Comparison of ENCODE assay signal across 20 cellular contexts in genomic region chr18:30644158-30644557, GRCh38.
DNase-seq lines count a peak whose midpoint lies in the region; ATAC-seq, FAIRE-seq and TF ChIP-seq lines count a peak whose summit lies in the region.
"Had no signal": no experiment of that assay in that cellular context is flagged by ENCODE, and none has a peak within 500 bp of the region (broad histone marks: within the 10 kb centered on the region; RNA-seq: fewer than 3 reads in every experiment).

No MANE protein-coding gene starts in this region.

- H3K79me2 ChIP-seq in HepG2 (ENCODE audit: insufficient read depth, low read length), result no peaks in the 10 kb centered on the region

- H4K20me1 ChIP-seq in HepG2 (ENCODE audit: insufficient read depth, low read length), result no peaks in the 10 kb centered on the region
- H4K20me1 ChIP-seq in IMR-90 (ENCODE audit: insufficient read depth, low read length), result no peaks in the 10 kb centered on the region
- H4K20me1 ChIP-seq: BLaER1 had no signal

- H2BK120ac ChIP-seq in IMR-90 (ENCODE audit: low read depth, low read length), result no peak overlapping the region

- BruUV-seq in HepG2 (replicated peaks; lab: Mats Ljungman, UMichigan), result no TSS peak
- BruUV-seq in IMR-90 (replicated peaks; lab: Mats Ljungman, UMichigan), result no TSS peak

- H3K27me3 ChIP-seq in HepG2 (ENCODE audit: control insufficient read depth in 1 of 2, insufficient read depth in 2 of 2, low read length in 2 of 2), result no peaks in the 10 kb centered on the region
- H3K27me3 ChIP-seq in right lobe of liver, result no peaks in the 10 kb centered on the region
- H3K27me3 ChIP-seq in IMR-90 (ENCODE audit: control insufficient read depth, insufficient read depth, low read length), result no peaks in the 10 kb centered on the region
- H3K27me3 ChIP-seq: BE2C, BLaER1 had no signal

- no peak overlapping the region for H2BK5ac ChIP-seq in IMR-90 (ENCODE audit: low read depth, low read length, poor library complexity, severe bottlenecking)

- H3K27ac ChIP-seq in HepG2 (ENCODE audit: extremely low read length, insufficient read depth, low read length), result no peak overlapping the region
- H3K27ac ChIP-seq in right lobe of liver, result no peak overlapping the region
- H3K27ac ChIP-seq in IMR-90 (ENCODE audit: insufficient read depth, low read length), result no peak overlapping the region
- H3K27ac ChIP-seq: 22Rv1, BLaER1 had no signal

- no peak overlapping the region for H4K5ac ChIP-seq in IMR-90 (ENCODE audit: low read depth, low read length)

- no peak overlapping the region for H2BK20ac ChIP-seq in IMR-90 (ENCODE audit: low read depth, low read length)

- TF ChIP-seq EP300 in HepG2 (IDR thresholded peaks at IDR 0.05; ENCODE audit: low read depth in 2 of 2, low read length in 2 of 2) (no peak), HepG2 (CRISPR knock-in tag; IDR thresholded peaks at IDR 0.05; ENCODE audit: borderline replicate concordance) (no peak)

- DNase-seq in HepG2 (ENCODE audit: low spot score), result no peak
- no peak for DNase-seq in right lobe of liver
- no peak for DNase-seq in IMR-90
- peak; percentile 54 for DNase-seq in foreskin melanocyte
- DNase-seq in cardiac septum (ENCODE audit: low spot score), result no peak
- DNase-seq: ACHN; BE2C; C1 segment of cervical spinal cord; CD4-positive, alpha-beta memory T cell; CD4-positive, CD25-positive, alpha-beta regulatory T cell; CD8-positive, alpha-beta memory T cell; COR-L47; DMS79 treated with DMSO at 0.1 percent for 48 hours; GF-D8 had no signal

- no peak overlapping the region for H3K14ac ChIP-seq in IMR-90 (replicated peaks; ENCODE audit: low read depth, low read length)

- no peaks in the 10 kb centered on the region for H3K9me3 ChIP-seq in HepG2 (ENCODE audit: low read length)
- no peaks in the 10 kb centered on the region for H3K9me3 ChIP-seq in right lobe of liver
- 0 out of 2 replicates have a peak, but pooled peaks cover 4% of the 10 kb centered on the region for H3K9me3 ChIP-seq in IMR-90 (ENCODE audit: control insufficient read depth, insufficient read depth, low read length)
- H3K9me3 ChIP-seq: BE2C, BLaER1 had no signal

- TF ChIP-seq POLR2A in HepG2 (IDR thresholded peaks at IDR 0.05; ENCODE audit: insufficient read depth in 1 of 2, low read depth in 2 of 2, low read length in 2 of 2) (no peak), right lobe of liver (IDR thresholded peaks at IDR 0.05) (no peak), IMR-90 (IDR thresholded peaks at IDR 0.05; ENCODE audit: low read depth, low read length) (no peak)

- no peak overlapping the region for H3K23ac ChIP-seq in IMR-90 (ENCODE audit: low read depth, low read length)

- H2AK9ac ChIP-seq in IMR-90 (replicated peaks; ENCODE audit: low read depth, low read length, poor library complexity), result no peak overlapping the region

- TF ChIP-seq CTCF in HepG2 (CRISPR knock-in tag; IDR thresholded peaks at IDR 0.05) (no peak), right lobe of liver (IDR thresholded peaks at IDR 0.05) (no peak), IMR-90 (conservative IDR thresholded peaks at IDR 0.05; ENCODE audit: low read depth, low read length) (no peak)

- no peak overlapping the region for H3K18ac ChIP-seq in IMR-90 (ENCODE audit: low read depth, low read length)

- no peak overlapping the region for H3K9ac ChIP-seq in HepG2 (ENCODE audit: insufficient read depth, low read depth, low read length)
- H3K9ac ChIP-seq in IMR-90 (ENCODE audit: low read depth, low read length), result no peak overlapping the region
- H3K9ac ChIP-seq: BLaER1 had no signal

- no peak overlapping the region for H2BK15ac ChIP-seq in IMR-90 (ENCODE audit: low read depth, low read length)

- H3K4ac ChIP-seq in IMR-90 (ENCODE audit: low read depth, low read length), result no peak overlapping the region

- dilution Hi-C loops in IMR-90 (cut with HindIII; ENCODE audit: low sequenced_read_pairs, unreplicated experiment), result no loop called here

- in situ Hi-C loops in HepG2 (cut with HindIII; ENCODE audit: extremely low pct_ligation_motif_present, low pct_unique_long_range_greater_than_20kb), result no loop called here
- in situ Hi-C loops in IMR-90 (cut with MboI; ENCODE audit: low sequenced_read_pairs), result no loop called here

- ATAC-seq in HepG2 (no peak), right lobe of liver (no peak), IMR-90 (ENCODE audit: low read depth) (no peak), HG02870 (IDR thresholded peaks at IDR 0.05; ENCODE audit: unreplicated experiment) (no peak)

- no peak overlapping the region for H2AFZ ChIP-seq in HepG2 (ENCODE audit: low read length)
- H2AFZ ChIP-seq in IMR-90 (replicated peaks; ENCODE audit: low read length, poor library complexity), result no peak overlapping the region

- H3K36me3 ChIP-seq in HepG2 (replicated peaks in 1 of 2; ENCODE audit: control insufficient read depth in 1 of 2, insufficient read depth in 2 of 2, low read length in 2 of 2), result no peaks in the 10 kb centered on the region
- no peaks in the 10 kb centered on the region for H3K36me3 ChIP-seq in right lobe of liver
- no peaks in the 10 kb centered on the region for H3K36me3 ChIP-seq in IMR-90 (ENCODE audit: control insufficient read depth, insufficient read depth, low read length)
- H3K36me3 ChIP-seq: BE2C, BLaER1 had no signal

- H3K9me1 ChIP-seq in IMR-90 (ENCODE audit: insufficient read depth, low read length), result no peaks in the 10 kb centered on the region

- no peaks in the 10 kb centered on the region for H3K79me1 ChIP-seq in IMR-90 (ENCODE audit: low read depth in 1 of 2, low read length in 2 of 2)

- TF ChIP-seq RAD21 in HepG2 (CRISPR knock-in tag; IDR thresholded peaks at IDR 0.05), result no peak
- no peak for TF ChIP-seq RAD21 in IMR-90 (IDR thresholded peaks at IDR 0.05; ENCODE audit: low read length)

- POLR2A ChIA-PET in HepG2 (lab: Yijun Ruan, JAX) (no interaction called here), IMR-90 (lab: Charles Lee; ENCODE audit: unreplicated experiment) (no interaction called here)

- FAIRE-seq in HepG2 (lab: Jason Lieb, UNC), result no peak
- FAIRE-seq: G401.6, GM12891, GM19239 had no signal

- no peak overlapping the region for H4K91ac ChIP-seq in IMR-90 (ENCODE audit: insufficient read depth, low read depth, low read length)

- H3K4me2 ChIP-seq in HepG2 (ENCODE audit: low read depth, low read length) (no peak overlapping the region), IMR-90 (ENCODE audit: low read depth, low read length) (no peak overlapping the region)
- H3K4me2 ChIP-seq: BLaER1 had no signal

- no peak overlapping the region for H3K4me3 ChIP-seq in HepG2 (replicated peaks in 1 of 3; ENCODE audit: insufficient read depth in 1 of 3, low read depth in 2 of 3, low read length in 3 of 3)
- no peak overlapping the region for H3K4me3 ChIP-seq in right lobe of liver
- no peak overlapping the region for H3K4me3 ChIP-seq in IMR-90 (ENCODE audit: insufficient read depth, low read depth, low read length)
- H3K4me3 ChIP-seq: BLaER1 had no signal

- H4K8ac ChIP-seq in IMR-90 (ENCODE audit: low read depth in 2 of 2, low read length in 2 of 2), result no peak overlapping the region

- H3K4me1 ChIP-seq in HepG2 (ENCODE audit: insufficient read depth, low read length), result no peaks in the 10 kb centered on the region
- no peaks in the 10 kb centered on the region for H3K4me1 ChIP-seq in right lobe of liver
- no peaks in the 10 kb centered on the region for H3K4me1 ChIP-seq in IMR-90 (ENCODE audit: control insufficient read depth, insufficient read depth, low read length)
- H3K4me1 ChIP-seq: BE2C, BLaER1 had no signal

- H2AK5ac ChIP-seq in IMR-90 (ENCODE audit: low read depth, low read length), result no peak overlapping the region

- CTCF ChIA-PET in HepG2 (lab: Yijun Ruan, JAX; ENCODE audit: low intra/inter-chr PET ratio, low total read pairs), result no interaction called here
- CTCF ChIA-PET in IMR-90 (lab: Yijun Ruan, JAX), result no interaction called here

- intact Hi-C loops in HepG2 (cut with micrococcal nuclease; ENCODE audit: unreplicated experiment) (no loop called here), right lobe of liver (cut with DNase I) (no loop called here), IMR-90 (cut with micrococcal nuclease) (no loop called here), cardiac septum (cut with DNase I) (no loop called here)

- no peak overlapping the region for H3K56ac ChIP-seq in IMR-90 (ENCODE audit: extremely low read depth, insufficient read depth, low read length)

TF ChIP-seq in HepG2, 621 proteins besides CTCF, POLR2A, EP300 and RAD21 (continues in another document):
- TF ChIP-seq TRAFD1 (CRISPR knock-in tag; IDR thresholded peaks at IDR 0.05; ENCODE audit: borderline replicate concordance) (no peak), MAFF (IDR thresholded peaks at IDR 0.05; ENCODE audit: low read depth, low read length) (peak; percentile 83), MAFK (conservative IDR thresholded peaks at IDR 0.05 in 1 of 2, IDR thresholded peaks at IDR 0.05 in 1 of 2; ENCODE audit: low read length in 2 of 2) (peak; percentile 82 to 87)

TF ChIP-seq in IMR-90, 13 proteins besides CTCF, POLR2A, EP300 and RAD21:
- peak; percentile 73 for TF ChIP-seq MAFK (IDR thresholded peaks at IDR 0.05; ENCODE audit: low read depth, low read length)
- TF ChIP-seq ELK1 (IDR thresholded peaks at IDR 0.05; ENCODE audit: borderline replicate concordance, low read depth, low read length), result no peak
